22 cellular contexts compared by ENCODE assay signal in genomic region chr15:93428135-93428534, GRCh38.
DNase-seq lines count a peak whose midpoint lies in the region; ATAC-seq and TF ChIP-seq lines count a peak whose summit lies in the region.
"Had no signal": no experiment of that assay in that cellular context is flagged by ENCODE, and none has a peak within 500 bp of the region (broad histone marks: within the 10 kb centered on the region; RNA-seq: fewer than 3 reads in every experiment).

No MANE protein-coding gene starts in this region.

- no peak for TF ChIP-seq POLR2A in tibial nerve (IDR thresholded peaks at IDR 0.05)

- CTCF ChIA-PET in RWPE1 (lab: Yijun Ruan, JAX), result interaction anchor here (0.5 kb wide), 1 partner anchor 870 kb away, joined by 3 read pairs; no protein-coding TSS in a partner anchor

- no peaks in the 10 kb centered on the region for H3K79me2 ChIP-seq in osteoblast (ENCODE audit: insufficient read depth, low read length)

- no peaks in the 10 kb centered on the region for H3K27me3 ChIP-seq in foreskin keratinocyte
- no peaks in the 10 kb centered on the region for H3K27me3 ChIP-seq in tibial nerve
- H3K27me3 ChIP-seq in osteoblast (ENCODE audit: insufficient read depth, low read length), result no peaks in the 10 kb centered on the region
- H3K27me3 ChIP-seq: BE2C had no signal

- no peak overlapping the region for H2AFZ ChIP-seq in osteoblast (ENCODE audit: low read length)
- H2AFZ ChIP-seq: PC-9 had no signal

- TF ChIP-seq EP300 in tibial nerve (IDR thresholded peaks at IDR 0.05), result peak in 1 of 2 donors; percentile 11

- ATAC-seq in foreskin keratinocyte, result peak; percentile 94
- ATAC-seq: stimulated activated naive CD8-positive, alpha-beta T cell treated with anti-CD3 and anti-CD28 coated beads, Interleukin-15, Interleukin-2, amounts not matched to agents 100 U/mL and 50 U/mL, for 24 hours had no signal

- H3K36me3 ChIP-seq in tibial nerve (no peaks in the 10 kb centered on the region), osteoblast (ENCODE audit: insufficient read depth, low read length) (no peaks in the 10 kb centered on the region)
- H3K36me3 ChIP-seq: BE2C had no signal

- H3K9me3 ChIP-seq in tibial nerve (peaks cover 0 to 4% (median 0%) of the 10 kb centered on the region in 4 donors), osteoblast (ENCODE audit: low read depth, low read length) (peaks cover 3% of the 10 kb centered on the region)
- H3K9me3 ChIP-seq: BE2C had no signal

- H3K27ac ChIP-seq in RWPE1, result no peak overlapping the region; the same call in 1 of the 2 replicates
- H3K27ac ChIP-seq in foreskin keratinocyte, result peak overlapping the region; percentile 27
- H3K27ac ChIP-seq in tibial nerve, result no peak overlapping the region
- no peak overlapping the region for H3K27ac ChIP-seq in osteoblast (ENCODE audit: low read depth, low read length)
- H3K27ac ChIP-seq: coronary artery, PC-9, SK-N-MC had no signal

- 32 to 38% methylated on average over 3 of the region's 3 CpGs for WGBS in tibial nerve, 2 donors

- H3K4me2 ChIP-seq in osteoblast (ENCODE audit: insufficient read depth, low read length), result no peak overlapping the region
- H3K4me2 ChIP-seq: PC-9 had no signal

- H3K4me1 ChIP-seq in foreskin keratinocyte (peaks cover 17% of the 10 kb centered on the region), tibial nerve (peaks cover 0 to 12% (median 0%) of the 10 kb centered on the region in 4 donors), osteoblast (ENCODE audit: insufficient read depth, low read length) (no peaks in the 10 kb centered on the region)
- H3K4me1 ChIP-seq: BE2C had no signal

- no peaks in the 10 kb centered on the region for H4K20me1 ChIP-seq in osteoblast (ENCODE audit: insufficient read depth, low read length)

- H3K4me3 ChIP-seq in tibial nerve (no peak overlapping the region), osteoblast (ENCODE audit: insufficient read depth, low read length) (no peak overlapping the region)
- H3K4me3 ChIP-seq: coronary artery, PC-9, SK-N-MC had no signal

- POLR2A ChIA-PET in RWPE1 (lab: Yijun Ruan, JAX; ENCODE audit: low non-redundant PET), result interaction anchor here (0.6 kb wide), 1 partner anchor 376 kb away, joined by 3 read pairs; no protein-coding TSS in a partner anchor

- DNase-seq in NOMO-1 treated with DMSO at 0.1 percent for 48 hours (lab: John Stamatoyannopoulos, UW; ENCODE audit: unreplicated experiment), result peak; percentile 14
- no peak for DNase-seq in NOMO-1 treated with dmso at 0.1 percent for 144 hours (lab: John Stamatoyannopoulos, UW; ENCODE audit: unreplicated experiment)
- DNase-seq in RWPE1 (ENCODE audit: low spot score), result peak; percentile 55
- peak; percentile 51 to 72 for DNase-seq in foreskin keratinocyte
- peak; percentile 13 for DNase-seq in superior temporal gyrus (ENCODE audit: extremely low spot score)
- no peak for DNase-seq in anterior cingulate cortex (lab: John Stamatoyannopoulos, UW)
- DNase-seq in tibial nerve (ENCODE audit: low spot score in 2 of 2), result no peak
- no peak for DNase-seq in osteoblast (ENCODE audit: insufficient read length, low spot score, missing footprints)
- DNase-seq: activated CD8-positive, alpha-beta memory T cell treated with anti-CD3 and anti-CD28 coated beads, Interleukin-2, amount 50 U/mL, for 4 hours; activated naive CD8-positive, alpha-beta T cell treated with anti-CD3 and anti-CD28 coated beads, Interleukin-2, amount 10 ng/mL, durations not matched to agents 7 days and 5 days; BE2C; foreskin fibroblast; mesendoderm; NCI-H1436; NCI-H2171; NCI-H774; PC-9; small intestine; stimulated activated CD4-positive, alpha-beta T cell treated with anti-CD3 and anti-CD28 coated beads, Interleukin-2, amount 100 ng/mL, for 48 hours; stimulated activated naive CD8-positive, alpha-beta T cell treated with anti-CD3 and anti-CD28 coated beads, Interleukin-15, Interleukin-2, amounts not matched to agents 100 U/mL and 50 U/mL, for 24 hours had no signal

- TF ChIP-seq CTCF in RWPE1 (conservative IDR thresholded peaks at IDR 0.05; ENCODE audit: low read depth), result no peak
- no peak for TF ChIP-seq CTCF in foreskin keratinocyte (conservative IDR thresholded peaks at IDR 0.05)
- TF ChIP-seq CTCF in tibial nerve (IDR thresholded peaks at IDR 0.05), result no peak
- no peak for TF ChIP-seq CTCF in osteoblast (IDR thresholded peaks at IDR 0.05; ENCODE audit: extremely low read depth, low read depth, low read length)

Comparison
In these comparisons a context has a peak if more than half of its experiments do, and no peak if none do; other contexts are left out.
1. DNase-seq: peak in NOMO-1 treated with DMSO at 0.1 percent for 48 hours (single experiment), RWPE1 (single experiment), foreskin keratinocyte (2 of 2) and superior temporal gyrus (single experiment); none in NOMO-1 treated with dmso at 0.1 percent for 144 hours (single experiment), anterior cingulate cortex (0 of 58), tibial nerve (0 of 2) and osteoblast (single experiment).